ENCODE assay signal across 11 cellular contexts in genomic region chr12:67991158-67991557, GRCh38. TPM values are rescaled to one million over a fixed set of nuclear protein-coding genes. Genes with fewer than 3 reads are reported as not detected.
DNase-seq lines count a peak whose midpoint lies in the region; ATAC-seq and TF ChIP-seq lines count a peak whose summit lies in the region.
"Had no signal": no experiment of that assay in that cellular context is flagged by ENCODE, and none has a peak within 500 bp of the region (broad histone marks: within the 10 kb centered on the region; RNA-seq: fewer than 3 reads in every experiment).

No MANE protein-coding gene starts in this region.

- WGBS in prostate gland, result 87% methylated on average over 4 of the region's 4 CpGs

- H3K36me3 Mint-ChIP-seq in activated T-helper 1 cell treated with anti-CD3 and anti-CD28 coated beads, Interleukin-12 subunit alpha, Interleukin-12 subunit beta, Interleukin-2, Interleukin-4 antibody, amounts not matched to agents 30 ng/mL and 10 ng/mL and 1 ng/mL, durations not matched to agents 14 hours and 24 hours and 36 hours (ENCODE audit: low read depth), result peaks cover 17% of the 10 kb centered on the region
- no peaks in the 10 kb centered on the region for H3K36me3 Mint-ChIP-seq in chondrocyte (ENCODE audit: low read depth)

- peaks cover 77% of the 10 kb centered on the region for H3K4me1 Mint-ChIP-seq in activated T-helper 1 cell treated with anti-CD3 and anti-CD28 coated beads, Interleukin-12 subunit alpha, Interleukin-12 subunit beta, Interleukin-2, Interleukin-4 antibody, amounts not matched to agents 30 ng/mL and 10 ng/mL and 1 ng/mL, durations not matched to agents 14 hours and 24 hours and 36 hours (ENCODE audit: low read depth)
- H3K4me1 Mint-ChIP-seq in chondrocyte (ENCODE audit: low read depth), result peaks cover 5% of the 10 kb centered on the region

- TF ChIP-seq POLR2A in prostate gland (IDR thresholded peaks at IDR 0.05), result no peak

- peak overlapping the region; percentile 91 for H3K27ac Mint-ChIP-seq in activated T-helper 1 cell treated with anti-CD3 and anti-CD28 coated beads, Interleukin-12 subunit alpha, Interleukin-12 subunit beta, Interleukin-2, Interleukin-4 antibody, amounts not matched to agents 30 ng/mL and 10 ng/mL and 1 ng/mL, durations not matched to agents 14 hours and 24 hours and 36 hours
- H3K27ac Mint-ChIP-seq in chondrocyte (ENCODE audit: unreplicated experiment), result no peak overlapping the region

- peaks cover 11% of the 10 kb centered on the region; the same call in 1 of the 2 replicates for H3K4me1 ChIP-seq in SJCRH30
- no peaks in the 10 kb centered on the region for H3K4me1 ChIP-seq in prostate gland (replicated peaks)
- H3K4me1 ChIP-seq: tibial nerve had no signal

- no peaks in the 10 kb centered on the region for H3K9me3 ChIP-seq in SJCRH30 (replicated peaks)
- no peaks in the 10 kb centered on the region for H3K9me3 ChIP-seq in prostate gland
- H3K9me3 ChIP-seq: tibial nerve had no signal

- peaks cover 30% of the 10 kb centered on the region for H3K9me3 Mint-ChIP-seq in activated T-helper 1 cell treated with anti-CD3 and anti-CD28 coated beads, Interleukin-12 subunit alpha, Interleukin-12 subunit beta, Interleukin-2, Interleukin-4 antibody, amounts not matched to agents 30 ng/mL and 10 ng/mL and 1 ng/mL, durations not matched to agents 14 hours and 24 hours and 36 hours
- peaks cover 3% of the 10 kb centered on the region for H3K9me3 Mint-ChIP-seq in chondrocyte (ENCODE audit: low read depth)

- DNase-seq in activated gamma-delta T cell treated with Interleukin-2 at 50 U/mL for 16 hours (peak; percentile 48), activated gamma-delta T cell (lab: John Stamatoyannopoulos, UW) (no peak), SJCRH30 (no peak), chondrocyte (ENCODE audit: low spot score) (no peak), prostate gland (ENCODE audit: low spot score) (no peak)
- peak; percentile 48 for DNase-seq in activated T-helper 1 cell treated with anti-CD3 and anti-CD28 coated beads, Interleukin-12 subunit alpha, Interleukin-12 subunit beta, Interleukin-2, Interleukin-4 antibody, amounts not matched to agents 30 ng/mL and 10 ng/mL and 1 ng/mL, durations not matched to agents 14 hours and 24 hours and 36 hours (ENCODE audit: low spot score)
- peak; percentile 41 for DNase-seq in stimulated activated naive CD8-positive, alpha-beta T cell treated with anti-CD3 and anti-CD28 coated beads, Interleukin-15, Interleukin-2, amounts not matched to agents 100 U/mL and 50 U/mL, for 24 hours
- DNase-seq: IMR-90, left cardiac atrium had no signal

- H3K4me3 ChIP-seq in SJCRH30 (no peak overlapping the region), prostate gland (no peak overlapping the region)
- H3K4me3 ChIP-seq: tibial nerve had no signal

- H3K27ac ChIP-seq in SJCRH30 (no peak overlapping the region), prostate gland (no peak overlapping the region)
- H3K27ac ChIP-seq: tibial nerve had no signal

- intact Hi-C loops in activated T-helper 1 cell treated with anti-CD3 and anti-CD28 coated beads, Interleukin-12 subunit alpha, Interleukin-12 subunit beta, Interleukin-2, Interleukin-4 antibody, amounts not matched to agents 30 ng/mL and 10 ng/mL and 1 ng/mL, durations not matched to agents 14 hours and 24 hours and 36 hours (cut with micrococcal nuclease), result loop anchor here (1.0 kb wide), 1 partner anchor 46 kb away; no protein-coding TSS in a partner anchor
- intact Hi-C loops in prostate gland (cut with DNase I), result no loop called here

- no peaks in the 10 kb centered on the region for H3K27me3 Mint-ChIP-seq in activated T-helper 1 cell treated with anti-CD3 and anti-CD28 coated beads, Interleukin-12 subunit alpha, Interleukin-12 subunit beta, Interleukin-2, Interleukin-4 antibody, amounts not matched to agents 30 ng/mL and 10 ng/mL and 1 ng/mL, durations not matched to agents 14 hours and 24 hours and 36 hours (ENCODE audit: insufficient read depth)
- no peaks in the 10 kb centered on the region for H3K27me3 Mint-ChIP-seq in chondrocyte (ENCODE audit: low read depth)

- TF ChIP-seq CTCF in chondrocyte (IDR thresholded peaks at IDR 0.05), result no peak
- TF ChIP-seq CTCF in prostate gland (IDR thresholded peaks at IDR 0.05), result no peak

- H3K36me3 ChIP-seq in SJCRH30, result no peaks in the 10 kb centered on the region
- no peaks in the 10 kb centered on the region for H3K36me3 ChIP-seq in prostate gland
- H3K36me3 ChIP-seq: tibial nerve had no signal

- peak overlapping the region; percentile 78 for H3K4me3 Mint-ChIP-seq in activated T-helper 1 cell treated with anti-CD3 and anti-CD28 coated beads, Interleukin-12 subunit alpha, Interleukin-12 subunit beta, Interleukin-2, Interleukin-4 antibody, amounts not matched to agents 30 ng/mL and 10 ng/mL and 1 ng/mL, durations not matched to agents 14 hours and 24 hours and 36 hours
- no peak overlapping the region for H3K4me3 Mint-ChIP-seq in chondrocyte (ENCODE audit: unreplicated experiment)

- peak; percentile 66 for ATAC-seq in HG03280 (IDR thresholded peaks at IDR 0.05; ENCODE audit: unreplicated experiment)
- peak; percentile 89 for ATAC-seq in stimulated activated naive CD8-positive, alpha-beta T cell treated with anti-CD3 and anti-CD28 coated beads, Interleukin-15, Interleukin-2, amounts not matched to agents 100 U/mL and 50 U/mL, for 24 hours
- ATAC-seq: left cardiac atrium had no signal

- H3K27me3 ChIP-seq in SJCRH30 (no peaks in the 10 kb centered on the region), prostate gland (replicated peaks; ENCODE audit: insufficient read depth) (no peaks in the 10 kb centered on the region)
- H3K27me3 ChIP-seq: tibial nerve had no signal

RNA-seq across cellular contexts. Expression of gene IFNG-AS1, which starts 1.9 kb away (rescaled TPM):
- 0.41 and 0.83 TPM in 2 replicates for total RNA-seq in activated T-helper 1 cell treated with anti-CD3 and anti-CD28 coated beads, Interleukin-12 subunit alpha, Interleukin-12 subunit beta, Interleukin-2, Interleukin-4 antibody, amounts not matched to agents 30 ng/mL and 10 ng/mL and 1 ng/mL, durations not matched to agents 14 hours and 24 hours and 36 hours
- total RNA-seq in SJCRH30 (2014; rRNA removed; shearing (Covaris generic)), result not detected in 2 replicates
- total RNA-seq in chondrocyte, result 0.18 to 0.20 TPM in 2 of 3 replicates, not detected in the other
- total RNA-seq in prostate gland, result not detected
- total RNA-seq: IMR-90, tibial nerve had no signal

Comparison
In these comparisons a context has a peak if more than half of its experiments do, and no peak if none do; other contexts are left out.
1. DNase-seq: peak in activated gamma-delta T cell treated with Interleukin-2 at 50 U/mL for 16 hours (single experiment), activated T-helper 1 cell treated with anti-CD3 and anti-CD28 coated beads, Interleukin-12 subunit alpha, Interleukin-12 subunit beta, Interleukin-2, Interleukin-4 antibody, amounts not matched to agents 30 ng/mL and 10 ng/mL and 1 ng/mL, durations not matched to agents 14 hours and 24 hours and 36 hours (single experiment) and stimulated activated naive CD8-positive, alpha-beta T cell treated with anti-CD3 and anti-CD28 coated beads, Interleukin-15, Interleukin-2, amounts not matched to agents 100 U/mL and 50 U/mL, for 24 hours (single experiment); none in activated gamma-delta T cell (single experiment), SJCRH30 (0 of 2), chondrocyte (single experiment) and prostate gland (single experiment).